Comparison of ENCODE assay signal across 9 cellular contexts in genomic region chr12:108856170-108856427, GRCh38. TPM values are rescaled to one million over a fixed set of nuclear protein-coding genes. Genes with fewer than 3 reads are reported as not detected.
DNase-seq lines count a peak whose midpoint lies in the region; ATAC-seq and TF ChIP-seq lines count a peak whose summit lies in the region.
"Had no signal": no experiment of that assay in that cellular context is flagged by ENCODE, and none has a peak within 500 bp of the region (broad histone marks: within the 10 kb centered on the region; RNA-seq: fewer than 3 reads in every experiment).

No MANE protein-coding gene starts in this region.

- ATAC-seq in left ventricle myocardium superior (no peak), GM21825 (IDR thresholded peaks at IDR 0.05; ENCODE audit: unreplicated experiment) (no peak), GM21381 (IDR thresholded peaks at IDR 0.05; ENCODE audit: unreplicated experiment) (no peak)

- H3K27me3 ChIP-seq in left ventricle myocardium inferior (ENCODE audit: low read depth) (no peaks in the 10 kb centered on the region), muscle layer of colon (ENCODE audit: control insufficient read depth in 1 of 2, insufficient read depth in 2 of 2, low read length in 2 of 2) (no peaks in the 10 kb centered on the region)

- peak overlapping the region; percentile 98 for H3K4me3 Mint-ChIP-seq in chondrocyte (ENCODE audit: unreplicated experiment)

- H3K9ac ChIP-seq in muscle layer of colon (ENCODE audit: low read length) = peak overlapping the region; percentile 86

- H3K9me3 ChIP-seq in left ventricle myocardium inferior (replicated peaks) (peaks cover 4% of the 10 kb centered on the region), muscle layer of colon (ENCODE audit: low read length) (no peaks in the 10 kb centered on the region)

- intact Hi-C loops in left ventricle myocardium inferior (cut with micrococcal nuclease) (loop anchor here (10.0 kb wide), 1 partner anchor 51 kb away; no protein-coding TSS in a partner anchor), left ventricle myocardium superior (cut with micrococcal nuclease) (no loop called here)

- peaks cover 28% of the 10 kb centered on the region for H3K36me3 Mint-ChIP-seq in chondrocyte (ENCODE audit: low read depth)

- H3K4me1 ChIP-seq in left ventricle myocardium inferior = peaks cover 73% of the 10 kb centered on the region
- peaks cover 50% of the 10 kb centered on the region for H3K4me1 ChIP-seq in muscle layer of colon (ENCODE audit: insufficient read depth, low read length)

- TF ChIP-seq CTCF in left ventricle myocardium inferior (IDR thresholded peaks at IDR 0.05; ENCODE audit: borderline replicate concordance) (no peak), chondrocyte (IDR thresholded peaks at IDR 0.05) (no peak)

- H3K4me1 Mint-ChIP-seq in chondrocyte (ENCODE audit: low read depth) = peaks cover 66% of the 10 kb centered on the region

- H3K27ac Mint-ChIP-seq in chondrocyte (ENCODE audit: unreplicated experiment) = peak overlapping the region; percentile 99

- H3K36me3 ChIP-seq in left ventricle myocardium inferior (peaks cover 6% of the 10 kb centered on the region), muscle layer of colon (ENCODE audit: insufficient read depth, low read length) (no peaks in the 10 kb centered on the region)

- H3K4me3 ChIP-seq in left ventricle myocardium inferior (peak overlapping the region; percentile 84), muscle layer of colon (ENCODE audit: low read depth in 1 of 2, low read length in 2 of 2) (peak overlapping the region; percentile 18 to 83)

- DNase-seq in left ventricle myocardium inferior (no peak), left ventricle myocardium superior (no peak), chondrocyte (ENCODE audit: low spot score) (no peak), epidermal melanocyte (ENCODE audit: insufficient read length, low spot score) (no peak)
- DNase-seq in activated CD4-positive, alpha-beta T cell treated with anti-CD3 and anti-CD28 coated beads for 4 hours = no peak
- DNase-seq: NCI-H2171 had no signal

- peaks cover 3% of the 10 kb centered on the region for H3K9me3 Mint-ChIP-seq in chondrocyte (ENCODE audit: low read depth)

- no peaks in the 10 kb centered on the region for H3K27me3 Mint-ChIP-seq in chondrocyte (ENCODE audit: low read depth)

- H3K27ac ChIP-seq in left ventricle myocardium inferior (replicated peaks) = peak overlapping the region; percentile 98
- peak overlapping the region; percentile 80 for H3K27ac ChIP-seq in muscle layer of colon (ENCODE audit: low read depth, low read length)

RNA-seq across cellular contexts. Expression of gene SSH1, which starts 1.3 kb away (rescaled TPM):
- total RNA-seq in left ventricle myocardium inferior (30.1 TPM), left ventricle myocardium superior (31.2 TPM), chondrocyte (125 to 138 TPM (median 127 TPM) in 3 replicates)

RNA-seq across cellular contexts. Expression of gene DAO, which starts 23.8 kb away (rescaled TPM):
- total RNA-seq in left ventricle myocardium inferior (not detected), left ventricle myocardium superior (not detected), chondrocyte (not detected in 3 replicates)
